In genomic region chr5:147432323-147432722, GRCh38 we compare ENCODE assay signal across 36 cellular contexts.
A peak's percentile ranks its signal among the peaks of the same experiment; 100 is the strongest.
DNase-seq lines count a peak whose midpoint lies in the region; ATAC-seq and TF ChIP-seq lines count a peak whose summit lies in the region.
"Had no signal": no experiment of that assay in that cellular context is flagged by ENCODE, and none has a peak within 500 bp of the region (broad histone marks: within the 10 kb centered on the region; RNA-seq: fewer than 3 reads in every experiment).

No MANE protein-coding gene starts in this region.

- peak overlapping the region; percentile 4 for H3K27ac Mint-ChIP-seq in osteocyte (ENCODE audit: unreplicated experiment)
- H3K27ac Mint-ChIP-seq: activated B cell treated with CpG ODN at 0.5 μM for 24 hours; activated naive CD4-positive, alpha-beta T cell treated with anti-CD3 and anti-CD28 coated beads for 36 hours; activated T-helper 1 cell treated with anti-CD3 and anti-CD28 coated beads, Interleukin-12 subunit alpha, Interleukin-12 subunit beta, Interleukin-2, Interleukin-4 antibody, amounts not matched to agents 30 ng/mL and 10 ng/mL and 1 ng/mL, durations not matched to agents 14 hours and 24 hours and 36 hours; CD4-positive, alpha-beta memory T cell; IgD-negative memory B cell; natural killer cell treated with Interleukin-12 subunit alpha and Interleukin-12 subunit beta and Interleukin-15 and Interleukin-18, amount 100 ng/mL, for 72 hours; stimulated activated effector memory CD8-positive, alpha-beta T cell treated with anti-CD3 and anti-CD28 coated beads, Interleukin-12 subunit alpha, Interleukin-12 subunit beta, amount 100 ng/mL, for 72 hours had no signal

- H3K36me3 Mint-ChIP-seq in osteocyte (ENCODE audit: unreplicated experiment), result peaks cover 2% of the 10 kb centered on the region
- H3K36me3 Mint-ChIP-seq: CD4-positive, alpha-beta memory T cell; natural killer cell treated with Interleukin-12 subunit alpha and Interleukin-12 subunit beta and Interleukin-15 and Interleukin-18, amount 100 ng/mL, for 72 hours; stimulated activated effector memory CD8-positive, alpha-beta T cell treated with anti-CD3 and anti-CD28 coated beads, Interleukin-12 subunit alpha, Interleukin-12 subunit beta, amount 100 ng/mL, for 72 hours had no signal

- H3K27ac ChIP-seq in esophagus squamous epithelium (peak overlapping the region in 3 of 4 donors; percentile 33 to 71 (median 49)), vagina (peak overlapping the region; percentile 63)
- H3K27ac ChIP-seq: adrenal gland, foreskin keratinocyte, left lung, pancreas, suprapubic skin had no signal

- DNase-seq in left cardiac atrium (no peak), left ventricle myocardium superior (no peak), esophagus squamous epithelium (lab: John Stamatoyannopoulos, UW) (no peak), osteocyte (ENCODE audit: extremely low spot score, unreplicated experiment) (no peak), vagina (ENCODE audit: extremely low spot score in 2 of 2) (no peak)
- DNase-seq: 8988T; activated B cell treated with CpG ODN at 0.5 μM for 24 hours; activated CD4-positive, alpha-beta T cell treated with anti-CD3 and anti-CD28 coated beads, Interleukin-2, amount 50 U/mL, for 4 hours; activated naive CD4-positive, alpha-beta T cell treated with anti-CD3 and anti-CD28 coated beads for 36 hours; adrenal gland; CD4-positive, alpha-beta memory T cell; DMS 273 treated with DMSO at 0.1 percent for 48 hours; effector CD4-positive, alpha-beta T cell; EL; erythroblast; foreskin keratinocyte; left lung; NCI-H1694 treated with DMSO at 0.1 percent for 48 hours; NCI-H510A treated with DMSO at 0.1 percent for 48 hours; NK-92 treated with Interleukin-12 subunit alpha and Interleukin-12 subunit beta, amount 100 ng/mL, for 24 hours; pancreas; right cardiac atrium; Right ventricle myocardium superior; stimulated activated CD4-positive, alpha-beta T cell treated with anti-CD3 and anti-CD28 coated beads, Interleukin-12 subunit alpha, Interleukin-12 subunit beta, amount 100 ng/mL, for 4 hours; stimulated activated CD4-positive, alpha-beta T cell treated with anti-CD3 and anti-CD28 coated beads, Interleukin-4, amount 100 ng/mL, for 24 hours; SW 1271; T1000 had no signal

- no peaks in the 10 kb centered on the region for H3K36me3 ChIP-seq in esophagus squamous epithelium
- H3K36me3 ChIP-seq in vagina, result no peaks in the 10 kb centered on the region
- H3K36me3 ChIP-seq: adrenal gland, breast epithelium, left lung, pancreas, suprapubic skin had no signal

- WGBS in esophagus squamous epithelium, 2 donors, result 72 to 78% methylated on average over 4 of the region's 4 CpGs

- intact Hi-C loops in left cardiac atrium (cut with DNase I) (no loop called here), left ventricle myocardium superior (cut with micrococcal nuclease) (no loop called here), esophagus squamous epithelium (cut with DNase I) (no loop called here), vagina (cut with DNase I) (no loop called here)

- ATAC-seq in left cardiac atrium (peak; percentile 29 to 32), left ventricle myocardium superior (no peak), HG02840 (IDR thresholded peaks at IDR 0.05; ENCODE audit: low FRiP score, unreplicated experiment) (no peak), HG02588 (IDR thresholded peaks at IDR 0.05; ENCODE audit: unreplicated experiment) (no peak), GM18873 (IDR thresholded peaks at IDR 0.05; ENCODE audit: low FRiP score, unreplicated experiment) (no peak)
- ATAC-seq: foreskin keratinocyte; left lung; pancreas; right cardiac atrium; stimulated activated effector memory CD8-positive, alpha-beta T cell treated with anti-CD3 and anti-CD28 coated beads, Interleukin-12 subunit alpha, Interleukin-12 subunit beta, amount 100 ng/mL, for 72 hours had no signal

- H3K4me1 Mint-ChIP-seq in osteocyte (ENCODE audit: unreplicated experiment), result peaks cover 36% of the 10 kb centered on the region
- H3K4me1 Mint-ChIP-seq: activated B cell treated with CpG ODN at 0.5 μM for 24 hours; CD4-positive, alpha-beta memory T cell; IgD-negative memory B cell; stimulated activated effector memory CD8-positive, alpha-beta T cell treated with anti-CD3 and anti-CD28 coated beads, Interleukin-12 subunit alpha, Interleukin-12 subunit beta, amount 100 ng/mL, for 72 hours had no signal

- no peak overlapping the region for H3K4me3 Mint-ChIP-seq in osteocyte (ENCODE audit: unreplicated experiment)
- H3K4me3 Mint-ChIP-seq: activated B cell treated with CpG ODN at 0.5 μM for 24 hours; activated naive CD4-positive, alpha-beta T cell treated with anti-CD3 and anti-CD28 coated beads for 36 hours; activated T-helper 1 cell treated with anti-CD3 and anti-CD28 coated beads, Interleukin-12 subunit alpha, Interleukin-12 subunit beta, Interleukin-2, Interleukin-4 antibody, amounts not matched to agents 30 ng/mL and 10 ng/mL and 1 ng/mL, durations not matched to agents 14 hours and 24 hours and 36 hours; CD4-positive, alpha-beta memory T cell; natural killer cell treated with Interleukin-12 subunit alpha and Interleukin-12 subunit beta and Interleukin-15 and Interleukin-18, amount 100 ng/mL, for 72 hours; stimulated activated effector memory CD8-positive, alpha-beta T cell treated with anti-CD3 and anti-CD28 coated beads, Interleukin-12 subunit alpha, Interleukin-12 subunit beta, amount 100 ng/mL, for 72 hours had no signal

- H3K9me3 ChIP-seq in esophagus squamous epithelium (no peaks in the 10 kb centered on the region), vagina (no peaks in the 10 kb centered on the region)
- H3K9me3 ChIP-seq: adrenal gland, breast epithelium, left lung, pancreas, suprapubic skin had no signal

- no peaks in the 10 kb centered on the region for H3K9me3 Mint-ChIP-seq in osteocyte (ENCODE audit: unreplicated experiment)
- H3K9me3 Mint-ChIP-seq: activated B cell treated with CpG ODN at 0.5 μM for 24 hours; activated naive CD4-positive, alpha-beta T cell treated with anti-CD3 and anti-CD28 coated beads for 36 hours; activated T-helper 1 cell treated with anti-CD3 and anti-CD28 coated beads, Interleukin-12 subunit alpha, Interleukin-12 subunit beta, Interleukin-2, Interleukin-4 antibody, amounts not matched to agents 30 ng/mL and 10 ng/mL and 1 ng/mL, durations not matched to agents 14 hours and 24 hours and 36 hours; natural killer cell treated with Interleukin-12 subunit alpha and Interleukin-12 subunit beta and Interleukin-15 and Interleukin-18, amount 100 ng/mL, for 72 hours had no signal

- H3K4me3 ChIP-seq in esophagus squamous epithelium (no peak overlapping the region), vagina (no peak overlapping the region)
- H3K4me3 ChIP-seq: adrenal gland, breast epithelium, left lung, pancreas, suprapubic skin had no signal

- no peak for TF ChIP-seq CTCF in esophagus squamous epithelium (IDR thresholded peaks at IDR 0.05)
- TF ChIP-seq CTCF in osteocyte (IDR thresholded peaks at IDR 0.05), result no peak
- TF ChIP-seq CTCF in vagina (IDR thresholded peaks at IDR 0.05), result no peak

- TF ChIP-seq POLR2A in esophagus squamous epithelium (IDR thresholded peaks at IDR 0.05) (no peak), vagina (IDR thresholded peaks at IDR 0.05) (no peak)

- H3K27me3 Mint-ChIP-seq in osteocyte (ENCODE audit: unreplicated experiment), result no peaks in the 10 kb centered on the region

- no peaks in the 10 kb centered on the region for H3K27me3 ChIP-seq in esophagus squamous epithelium
- H3K27me3 ChIP-seq in vagina, result no peaks in the 10 kb centered on the region
- H3K27me3 ChIP-seq: adrenal gland, breast epithelium, foreskin keratinocyte, left lung, pancreas, suprapubic skin had no signal

- H3K4me1 ChIP-seq in esophagus squamous epithelium, result peaks cover 0 to 39% (median 26%) of the 10 kb centered on the region in 3 donors
- peaks cover 54% of the 10 kb centered on the region for H3K4me1 ChIP-seq in vagina
- H3K4me1 ChIP-seq: foreskin keratinocyte, pancreas had no signal

Comparison
In these comparisons a context has a peak if more than half of its experiments do, and no peak if none do; other contexts are left out.
1. ATAC-seq: peak in left cardiac atrium (2 of 2); none in left ventricle myocardium superior (single experiment), HG02840 (single experiment), HG02588 (single experiment) and GM18873 (single experiment).